ENCODE assay signal across 8 cellular contexts in genomic region chr9:136439550-136440408, GRCh38. TPM values are rescaled to one million over a fixed set of nuclear protein-coding genes. Genes with fewer than 3 reads are reported as not detected.
A peak's percentile ranks its signal among the peaks of the same experiment; 100 is the strongest.
DNase-seq lines count a peak whose midpoint lies in the region; ATAC-seq lines count a peak whose summit lies in the region.

Gene INPP5E (minus strand): TSS chr9:136439845. CDS start chr9:136439419, 426 bp downstream.

- DNase-seq in DMS79 treated with DMSO at 0.1 percent for 48 hours (lab: John Stamatoyannopoulos, UW): peak; percentile 37
- no peak for DNase-seq in DMS79 (lab: John Stamatoyannopoulos, UW)
- DNase-seq in NCI-H2029 treated with DMSO at 0.1 percent for 48 hours (lab: John Stamatoyannopoulos, UW): peak; percentile 26
- DNase-seq in activated CD4-positive, alpha-beta T cell treated with anti-CD3 and anti-CD28 coated beads for 36 hours: peak; percentile 89
- DNase-seq in left kidney (ENCODE audit: low read depth, low spot score): peak; percentile 83
- DNase-seq in stimulated activated CD4-positive, alpha-beta T cell treated with anti-CD3 and anti-CD28 coated beads, Interleukin-2, amount 100 ng/mL, for 24 hours: peak; percentile 88 to 89

- H3K27ac Mint-ChIP-seq in activated CD4-positive, alpha-beta T cell treated with anti-CD3 and anti-CD28 coated beads for 36 hours: no peak within 1 kb of the TSS

- intact Hi-C loops in activated CD4-positive, alpha-beta T cell treated with anti-CD3 and anti-CD28 coated beads for 36 hours (cut with DNase I, micrococcal nuclease): loop anchor here (1.0 to 5.0 kb wide), 12 partner anchors 29 to 289 kb away; partner anchors contain the start of genes SEC16A (in 2 of the 2), SNAPC4 (in 2 of the 2), DNLZ (in 1 of the 2) and ENTR1 (in 1 of the 2)

- CTCF ChIA-PET in activated CD4-positive, alpha-beta T cell treated with anti-CD3 and anti-CD28 coated beads for 36 hours (lab: Charles Lee): interaction anchor here (0.6 to 1.1 kb wide), 5 partner anchors 10 to 192 kb away, joined by 3 to 4 read pairs (median 3); no protein-coding TSS in a partner anchor

- H3K36me3 Mint-ChIP-seq in activated CD4-positive, alpha-beta T cell treated with anti-CD3 and anti-CD28 coated beads for 36 hours (ENCODE audit: low read depth): peaks cover 21% of the 10 kb centered on the region

- H3K27ac ChIP-seq in cingulate gyrus (ENCODE audit: low read depth, low read length): peak within 1 kb of the TSS; percentile 4

- H3K9me3 Mint-ChIP-seq in activated CD4-positive, alpha-beta T cell treated with anti-CD3 and anti-CD28 coated beads for 36 hours (ENCODE audit: low read depth): no peaks in the 10 kb centered on the region

- H3K4me3 Mint-ChIP-seq in activated CD4-positive, alpha-beta T cell treated with anti-CD3 and anti-CD28 coated beads for 36 hours: peak within 1 kb of the TSS; percentile 80

- no peaks in the 10 kb centered on the region for H3K27me3 Mint-ChIP-seq in activated CD4-positive, alpha-beta T cell treated with anti-CD3 and anti-CD28 coated beads for 36 hours

- H3K4me1 Mint-ChIP-seq in activated CD4-positive, alpha-beta T cell treated with anti-CD3 and anti-CD28 coated beads for 36 hours: peaks cover 21% of the 10 kb centered on the region

- POLR2A ChIA-PET in activated CD4-positive, alpha-beta T cell treated with anti-CD3 and anti-CD28 coated beads for 36 hours (lab: Charles Lee): no interaction called here

- peak; percentile 59 for ATAC-seq in HG02623 (IDR thresholded peaks at IDR 0.05; ENCODE audit: unreplicated experiment)
- ATAC-seq in activated CD4-positive, alpha-beta T cell treated with anti-CD3 and anti-CD28 coated beads for 36 hours: peak; percentile 85

RNA-seq across cellular contexts. Expression of gene INPP5E, which starts in this region (rescaled TPM):
- total RNA-seq in activated CD4-positive, alpha-beta T cell treated with anti-CD3 and anti-CD28 coated beads for 36 hours: 10 to 100 TPM; 13.5 to 14.1 TPM
